Comparison of ENCODE assay signal across 1 cellular context in the genomic region with DNA sequence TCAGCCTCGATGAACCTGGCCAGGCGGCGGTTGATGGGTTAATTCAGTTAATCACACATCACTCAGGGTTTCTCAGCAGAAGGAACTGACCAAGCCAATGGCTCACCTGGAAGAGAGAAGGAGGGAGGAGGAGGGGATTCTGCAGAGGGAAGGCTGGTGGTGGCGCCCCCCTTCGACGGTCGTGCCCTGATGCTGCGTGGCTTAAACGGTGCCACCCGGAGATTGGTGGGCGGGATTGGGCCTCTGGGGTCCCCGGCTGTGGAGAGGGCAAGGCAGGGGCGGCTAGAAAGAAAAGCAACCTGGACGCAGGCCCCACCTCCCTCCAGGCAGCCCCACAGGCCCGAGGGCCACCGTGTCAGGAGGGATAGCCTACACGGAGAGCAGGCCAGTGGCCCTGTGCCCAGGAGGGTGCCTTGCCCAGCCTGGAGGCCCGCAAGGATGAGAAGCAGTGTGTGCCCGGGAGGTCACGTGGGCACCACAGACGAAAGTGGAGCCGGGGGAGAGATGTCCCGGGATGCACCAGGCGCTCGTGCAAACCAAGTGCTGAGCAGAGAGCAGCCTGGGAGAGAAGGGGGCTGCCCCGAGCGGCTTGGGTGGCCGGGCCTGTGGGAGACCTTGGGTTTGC.
TF ChIP-seq lines count a peak whose summit lies in the region.

No MANE protein-coding gene starts in this region.

TF ChIP-seq in HCT116, 20 proteins besides CTCF, POLR2A, EP300 and RAD21:
- TF ChIP-seq EZH2phosphoT487 (IDR thresholded peaks at IDR 0.05; ENCODE audit: borderline replicate concordance) (no peak), JUND (IDR thresholded peaks at IDR 0.05) (no peak), SRF (IDR thresholded peaks at IDR 0.05; ENCODE audit: low read depth) (no peak), FOSL1 (IDR thresholded peaks at IDR 0.05; ENCODE audit: low read depth) (no peak)
